In genomic region chr17:46373418-46373817, GRCh38 we compare ENCODE assay signal across 8 cellular contexts. TPM values are rescaled to one million over a fixed set of nuclear protein-coding genes. Genes with fewer than 3 reads are reported as not detected.
A peak's percentile ranks its signal among the peaks of the same experiment; 100 is the strongest.
DNase-seq lines count a peak whose midpoint lies in the region; ATAC-seq, FAIRE-seq and TF ChIP-seq lines count a peak whose summit lies in the region.
"Not testable (repeated sequence)": the region's sequence is repeated elsewhere in the genome, so short reads cannot be mapped to it uniquely, and the experiment has no call there.

No MANE protein-coding gene starts in this region.

- peak; percentile 55 for FAIRE-seq in GM12891 (lab: Jason Lieb, UNC)

- not testable (repeated sequence) for H3K9me3 Mint-ChIP-seq in activated T-helper 17 cell treated with anti-CD3 and anti-CD28 coated beads, Interleukin-2, amount 50 U/mL, for 72 hours; stimulated activated naive B cell treated with anti-CD40 and anti-IgM and Interleukin-4, amounts not matched to agents 10 μg/mL and 1 μg/mL and 100 μg/mL, for 72 hours

- H3K4me3 ChIP-seq in Panc1 (ENCODE audit: low read depth in 2 of 2, low read length in 2 of 2); gastroesophageal sphincter; lower lobe of right lung: not testable (repeated sequence)

- TF ChIP-seq EP300 in gastroesophageal sphincter (IDR thresholded peaks at IDR 0.05) = not testable (repeated sequence)

- not testable (repeated sequence) for H3K27ac Mint-ChIP-seq in activated T-helper 17 cell treated with anti-CD3 and anti-CD28 coated beads, Interleukin-2, amount 50 U/mL, for 72 hours; stimulated activated naive B cell treated with anti-CD40 and anti-IgM and Interleukin-4, amounts not matched to agents 10 μg/mL and 1 μg/mL and 100 μg/mL, for 72 hours

- BruUV-seq in Panc1 (replicated peaks; lab: Mats Ljungman, UMichigan) = not testable (repeated sequence)

- POLR2A ChIA-PET in Panc1 (lab: Charles Lee) = not testable (repeated sequence)

- not testable (repeated sequence) for H3K27ac ChIP-seq in Panc1 (ENCODE audit: low read length); gastroesophageal sphincter; lower lobe of right lung

- DNase-seq in GM12891 (ENCODE audit: insufficient read length, low spot score); Panc1 (ENCODE audit: low read depth, low spot score); lower lobe of right lung; stimulated activated naive B cell treated with anti-CD40 and anti-IgM and Interleukin-4, amounts not matched to agents 10 μg/mL and 1 μg/mL and 100 μg/mL, for 72 hours: not testable (repeated sequence)

- CTCF ChIA-PET in Panc1 (lab: Charles Lee) = not testable (repeated sequence)

- not testable (repeated sequence) for H3K36me3 ChIP-seq in Panc1 (ENCODE audit: control insufficient read depth, insufficient read depth, low read length); gastroesophageal sphincter; lower lobe of right lung

- ATAC-seq in GM19468 (IDR thresholded peaks at IDR 0.05; ENCODE audit: extremely low read depth, unreplicated experiment) = peak; percentile 33
- peak; percentile 47 for ATAC-seq in HG02981 (IDR thresholded peaks at IDR 0.05; ENCODE audit: unreplicated experiment)
- ATAC-seq in Panc1 = 0 out of 2 replicates have a peak, but pooled peaks have one; percentile 52
- ATAC-seq in activated T-helper 17 cell treated with anti-CD3 and anti-CD28 coated beads, Interleukin-2, amount 50 U/mL, for 72 hours (replicated peaks) = peak; percentile 66
- ATAC-seq in gastroesophageal sphincter = peak; percentile 46
- peak; percentile 74 to 81 for ATAC-seq in lower lobe of right lung
- peak; percentile 88 to 92 for ATAC-seq in stimulated activated naive B cell treated with anti-CD40 and anti-IgM and Interleukin-4, amounts not matched to agents 10 μg/mL and 1 μg/mL and 100 μg/mL, for 72 hours (replicated peaks)

- H3K27me3 Mint-ChIP-seq in activated T-helper 17 cell treated with anti-CD3 and anti-CD28 coated beads, Interleukin-2, amount 50 U/mL, for 72 hours; stimulated activated naive B cell treated with anti-CD40 and anti-IgM and Interleukin-4, amounts not matched to agents 10 μg/mL and 1 μg/mL and 100 μg/mL, for 72 hours: not testable (repeated sequence)

- intact Hi-C loops in Panc1 (cut with micrococcal nuclease; ENCODE audit: unreplicated experiment); lower lobe of right lung (cut with DNase I): not testable (repeated sequence)

- in situ Hi-C loops in Panc1 (cut with HindIII; ENCODE audit: low pct_unique_long_range_greater_than_20kb, low sequenced_read_pairs) = not testable (repeated sequence)

- TF ChIP-seq POLR2A in GM12891 (IDR thresholded peaks at IDR 0.05; ENCODE audit: low read depth, low read length); gastroesophageal sphincter (IDR thresholded peaks at IDR 0.05): not testable (repeated sequence)

- not testable (repeated sequence) for H3K4me1 Mint-ChIP-seq in activated T-helper 17 cell treated with anti-CD3 and anti-CD28 coated beads, Interleukin-2, amount 50 U/mL, for 72 hours; stimulated activated naive B cell treated with anti-CD40 and anti-IgM and Interleukin-4, amounts not matched to agents 10 μg/mL and 1 μg/mL and 100 μg/mL, for 72 hours

- not testable (repeated sequence) for H3K4me3 Mint-ChIP-seq in activated T-helper 17 cell treated with anti-CD3 and anti-CD28 coated beads, Interleukin-2, amount 50 U/mL, for 72 hours; stimulated activated naive B cell treated with anti-CD40 and anti-IgM and Interleukin-4, amounts not matched to agents 10 μg/mL and 1 μg/mL and 100 μg/mL, for 72 hours

- not testable (repeated sequence) for H3K36me3 Mint-ChIP-seq in activated T-helper 17 cell treated with anti-CD3 and anti-CD28 coated beads, Interleukin-2, amount 50 U/mL, for 72 hours (ENCODE audit: low read depth); stimulated activated naive B cell treated with anti-CD40 and anti-IgM and Interleukin-4, amounts not matched to agents 10 μg/mL and 1 μg/mL and 100 μg/mL, for 72 hours

- not testable (repeated sequence) for H3K27me3 ChIP-seq in Panc1 (ENCODE audit: control insufficient read depth, insufficient read depth, low read length); gastroesophageal sphincter; lower lobe of right lung (ENCODE audit: low read depth)

- no CpG with 5 or more reads among the region's 7 CpGs for WGBS in gastroesophageal sphincter (ENCODE audit: low coverage in 1 of 2), 2 donors

- TF ChIP-seq CTCF in Panc1 (IDR thresholded peaks at IDR 0.05); gastroesophageal sphincter (IDR thresholded peaks at IDR 0.05); lower lobe of right lung (IDR thresholded peaks at IDR 0.05): not testable (repeated sequence)

- H3K9me3 ChIP-seq in Panc1 (ENCODE audit: control insufficient read depth, insufficient read depth, low read depth, low read length); gastroesophageal sphincter; lower lobe of right lung: not testable (repeated sequence)

- H3K4me1 ChIP-seq in Panc1 (ENCODE audit: control insufficient read depth, insufficient read depth, low read length); gastroesophageal sphincter; lower lobe of right lung: not testable (repeated sequence)

RNA-seq across cellular contexts. Expression of gene ARL17B, which starts 11.9 kb away (rescaled TPM):
- 7.0 TPM for polyA plus RNA-seq in GM12891 (2012; ENCODE audit: low read depth, missing spikeins)
- total RNA-seq in Panc1 (2021; ENCODE audit: unreplicated experiment) (12.7 TPM), gastroesophageal sphincter (10 to 100 TPM in 3 of 4 donors, 1 to 10 TPM in 1; 8.9 to 42.5 (median 15.4) TPM), lower lobe of right lung (29.3 TPM)
- polyA plus RNA-seq in Panc1 (2012; ENCODE audit: insufficient read length) = 4.7 TPM
- 10 to 100 TPM; 21.6 to 22.3 TPM for total RNA-seq in activated T-helper 17 cell treated with anti-CD3 and anti-CD28 coated beads, Interleukin-2, amount 50 U/mL, for 72 hours

Comparison
In these comparisons a context has a peak if more than half of its experiments do, and no peak if none do; other contexts are left out.
1. ATAC-seq: peak in every context shown above with its lines; median percentile 90 in stimulated activated naive B cell treated with anti-CD40 and anti-IgM and Interleukin-4, amounts not matched to agents 10 μg/mL and 1 μg/mL and 100 μg/mL, for 72 hours; 78 in lower lobe of right lung; 66 in activated T-helper 17 cell treated with anti-CD3 and anti-CD28 coated beads, Interleukin-2, amount 50 U/mL, for 72 hours; 52 in Panc1; 47 in HG02981; 46 in gastroesophageal sphincter; 33 in GM19468.